10 cellular contexts compared by ENCODE assay signal in the genomic region with DNA sequence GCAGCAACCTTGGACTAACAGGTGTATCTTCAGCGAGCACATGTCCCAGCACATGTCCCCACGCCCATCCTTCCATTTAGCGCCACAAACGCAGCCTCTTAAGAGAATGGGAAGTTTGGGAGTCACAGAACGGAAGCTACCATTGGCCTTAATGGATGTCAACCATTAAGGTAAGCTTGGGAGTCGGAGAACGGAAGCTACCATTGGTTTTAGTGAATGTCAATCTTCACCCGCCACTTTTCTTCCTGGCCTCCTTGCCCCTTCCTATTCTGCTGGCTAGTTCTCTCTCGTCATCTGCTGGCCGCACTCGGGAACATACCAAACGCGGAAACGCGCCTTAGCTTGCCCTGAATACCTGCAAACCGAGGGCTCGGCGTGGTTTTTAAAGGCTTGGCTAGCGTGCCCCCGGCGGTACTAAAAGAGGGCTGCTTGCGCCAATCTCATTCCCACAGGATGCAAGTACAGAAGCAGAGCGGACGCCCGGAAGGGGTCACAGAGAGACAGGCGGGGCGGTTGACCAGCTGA. TPM values are rescaled to one million over a fixed set of nuclear protein-coding genes. Genes with fewer than 3 reads are reported as not detected.
DNase-seq lines count a peak whose midpoint lies in the region; ATAC-seq and TF ChIP-seq lines count a peak whose summit lies in the region.
"Had no signal": no experiment of that assay in that cellular context is flagged by ENCODE, and none has a peak within 500 bp of the region (broad histone marks: within the 10 kb centered on the region; RNA-seq: fewer than 3 reads in every experiment).

No MANE protein-coding gene starts in this region.

- H3K27me3 Mint-ChIP-seq in GM23338 (ENCODE audit: insufficient read depth, low read depth, poor library complexity): peaks cover 18% of the 10 kb centered on the region

- H3K4me3 ChIP-seq in GM23338 (peak overlapping the region; percentile 52), iPS-15b (ENCODE audit: low read depth, low read length) (peak overlapping the region; percentile 56), retinal pigment epithelial cell (ENCODE audit: low read length) (peak overlapping the region; percentile 34), sigmoid colon (no peak overlapping the region)

- no peak for TF ChIP-seq EP300 in sigmoid colon (IDR thresholded peaks at IDR 0.05)

- H3K4me1 Mint-ChIP-seq in GM23338: peaks cover 19% of the 10 kb centered on the region

- intact Hi-C loops in sigmoid colon (cut with DNase I): no loop called here

- 70 to 84% methylated on average over 27 of the region's 27 CpGs for WGBS in sigmoid colon, 2 donors

- DNase-seq in GM23338 (ENCODE audit: low spot score) (peak; percentile 97), astrocyte of the hippocampus (ENCODE audit: low read depth, low spot score) (peak; percentile 49), retinal pigment epithelial cell (ENCODE audit: low read depth) (peak; percentile 39), sigmoid colon (no peak)
- no peak for DNase-seq in activated CD4-positive, alpha-beta T cell treated with anti-CD3 and anti-CD28 coated beads for 1 hour
- no peak for DNase-seq in activated CD8-positive, alpha-beta memory T cell treated with anti-CD3 and anti-CD28 coated beads, Interleukin-2, amount 50 U/mL, for 48 hours
- DNase-seq: effector memory CD4-positive, alpha-beta T cell had no signal

- H3K27ac Mint-ChIP-seq in GM23338: peak overlapping the region; percentile 77

- no peak for TF ChIP-seq POLR2A in sigmoid colon (IDR thresholded peaks at IDR 0.05)

- H3K9me2 ChIP-seq in GM23338 (ENCODE audit: insufficient read depth): 0 out of 2 replicates have a peak, but pooled peaks cover 6% of the 10 kb centered on the region

- H3K9me3 ChIP-seq in iPS-15b (ENCODE audit: control insufficient read depth, insufficient read depth, low read length): no peaks in the 10 kb centered on the region
- H3K9me3 ChIP-seq in sigmoid colon: no peaks in the 10 kb centered on the region

- H4K20me1 ChIP-seq in GM23338 (replicated peaks; ENCODE audit: insufficient read depth): no peaks in the 10 kb centered on the region

- H3K9ac ChIP-seq in iPS-15b (ENCODE audit: low read depth, low read length): no peak overlapping the region

- H3F3A ChIP-seq in GM23338 (replicated peaks; ENCODE audit: low read depth): no peaks in the 10 kb centered on the region

- H3K27ac ChIP-seq in GM23338 (ENCODE audit: low read depth): no peak overlapping the region
- H3K27ac ChIP-seq in sigmoid colon: no peak overlapping the region

- H3K27me3 ChIP-seq in GM23338 (ENCODE audit: insufficient read depth) (peaks cover 58% of the 10 kb centered on the region), iPS-15b (ENCODE audit: control insufficient read depth, insufficient read depth, low read length) (peaks cover 55% of the 10 kb centered on the region), sigmoid colon (peaks cover 0 to 28% (median 0%) of the 10 kb centered on the region in 3 donors)

- TF ChIP-seq CTCF in GM23338 (conservative IDR thresholded peaks at IDR 0.05; ENCODE audit: low read depth in 2 of 2) (peak; percentile 42 to 57), retinal pigment epithelial cell (conservative IDR thresholded peaks at IDR 0.05; ENCODE audit: low read depth, low read length) (peak; percentile 29), sigmoid colon (IDR thresholded peaks at IDR 0.05) (no peak)

- H3K36me3 Mint-ChIP-seq in GM23338 (ENCODE audit: low read depth): no peaks in the 10 kb centered on the region

- peaks cover 5% of the 10 kb centered on the region; the same call in 1 of the 3 replicates for H3K9me3 Mint-ChIP-seq in GM23338

- H3K4me1 ChIP-seq in GM23338 (ENCODE audit: insufficient read depth) (peaks cover 10% of the 10 kb centered on the region), iPS-15b (ENCODE audit: control insufficient read depth, insufficient read depth, low read length) (no peaks in the 10 kb centered on the region), sigmoid colon (no peaks in the 10 kb centered on the region)

- H3K79me2 ChIP-seq in GM23338 (replicated peaks; ENCODE audit: insufficient read depth): no peaks in the 10 kb centered on the region

- peak overlapping the region; percentile 73 for H3K4me3 Mint-ChIP-seq in GM23338

- peak overlapping the region; percentile 12; the same call in 1 of the 2 replicates for H2AFZ ChIP-seq in GM23338

- no peaks in the 10 kb centered on the region for H3K36me3 ChIP-seq in GM23338 (ENCODE audit: insufficient read depth)
- no peaks in the 10 kb centered on the region for H3K36me3 ChIP-seq in iPS-15b (ENCODE audit: control insufficient read depth, insufficient read depth, low read length)
- H3K36me3 ChIP-seq in sigmoid colon: no peaks in the 10 kb centered on the region

- ATAC-seq in GM23338 (peak; percentile 90), GM21619 (IDR thresholded peaks at IDR 0.05; ENCODE audit: unreplicated experiment) (no peak)

- H3K4me2 ChIP-seq in GM23338: peak overlapping the region; percentile 64

TF ChIP-seq in GM23338, 12 proteins besides CTCF, POLR2A, EP300 and RAD21 (continues in another document):
- TF ChIP-seq STAT1 (IDR thresholded peaks at IDR 0.05; ENCODE audit: unreplicated experiment) (no peak), ZNF331 (CRISPR knock-in tag; IDR thresholded peaks at IDR 0.05; ENCODE audit: low read depth) (no peak), POLR2AphosphoS5 (IDR thresholded peaks at IDR 0.05; ENCODE audit: low read depth) (no peak), CREB1 (CRISPR knock-in tag; IDR thresholded peaks at IDR 0.05; ENCODE audit: low read depth) (no peak; the same call in 1 of the 2 replicates), JUNB (IDR thresholded peaks at IDR 0.05; ENCODE audit: unreplicated experiment) (no peak), ZNF114 (CRISPR knock-in tag; IDR thresholded peaks at IDR 0.05) (no peak), EZH2 (IDR thresholded peaks at IDR 0.05; ENCODE audit: low read depth, unreplicated experiment) (no peak), NANOG (IDR thresholded peaks at IDR 0.05; ENCODE audit: borderline replicate concordance) (no peak)
- TF ChIP-seq, protein P1, sequence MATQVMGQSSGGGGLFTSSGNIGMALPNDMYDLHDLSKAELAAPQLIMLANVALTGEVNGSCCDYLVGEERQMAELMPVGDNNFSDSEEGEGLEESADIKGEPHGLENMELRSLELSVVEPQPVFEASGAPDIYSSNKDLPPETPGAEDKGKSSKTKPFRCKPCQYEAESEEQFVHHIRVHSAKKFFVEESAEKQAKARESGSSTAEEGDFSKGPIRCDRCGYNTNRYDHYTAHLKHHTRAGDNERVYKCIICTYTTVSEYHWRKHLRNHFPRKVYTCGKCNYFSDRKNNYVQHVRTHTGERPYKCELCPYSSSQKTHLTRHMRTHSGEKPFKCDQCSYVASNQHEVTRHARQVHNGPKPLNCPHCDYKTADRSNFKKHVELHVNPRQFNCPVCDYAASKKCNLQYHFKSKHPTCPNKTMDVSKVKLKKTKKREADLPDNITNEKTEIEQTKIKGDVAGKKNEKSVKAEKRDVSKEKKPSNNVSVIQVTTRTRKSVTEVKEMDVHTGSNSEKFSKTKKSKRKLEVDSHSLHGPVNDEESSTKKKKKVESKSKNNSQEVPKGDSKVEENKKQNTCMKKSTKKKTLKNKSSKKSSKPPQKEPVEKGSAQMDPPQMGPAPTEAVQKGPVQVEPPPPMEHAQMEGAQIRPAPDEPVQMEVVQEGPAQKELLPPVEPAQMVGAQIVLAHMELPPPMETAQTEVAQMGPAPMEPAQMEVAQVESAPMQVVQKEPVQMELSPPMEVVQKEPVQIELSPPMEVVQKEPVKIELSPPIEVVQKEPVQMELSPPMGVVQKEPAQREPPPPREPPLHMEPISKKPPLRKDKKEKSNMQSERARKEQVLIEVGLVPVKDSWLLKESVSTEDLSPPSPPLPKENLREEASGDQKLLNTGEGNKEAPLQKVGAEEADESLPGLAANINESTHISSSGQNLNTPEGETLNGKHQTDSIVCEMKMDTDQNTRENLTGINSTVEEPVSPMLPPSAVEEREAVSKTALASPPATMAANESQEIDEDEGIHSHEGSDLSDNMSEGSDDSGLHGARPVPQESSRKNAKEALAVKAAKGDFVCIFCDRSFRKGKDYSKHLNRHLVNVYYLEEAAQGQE (IDR thresholded peaks at IDR 0.05; ENCODE audit: unreplicated experiment): no peak
- TF ChIP-seq, protein P2, sequence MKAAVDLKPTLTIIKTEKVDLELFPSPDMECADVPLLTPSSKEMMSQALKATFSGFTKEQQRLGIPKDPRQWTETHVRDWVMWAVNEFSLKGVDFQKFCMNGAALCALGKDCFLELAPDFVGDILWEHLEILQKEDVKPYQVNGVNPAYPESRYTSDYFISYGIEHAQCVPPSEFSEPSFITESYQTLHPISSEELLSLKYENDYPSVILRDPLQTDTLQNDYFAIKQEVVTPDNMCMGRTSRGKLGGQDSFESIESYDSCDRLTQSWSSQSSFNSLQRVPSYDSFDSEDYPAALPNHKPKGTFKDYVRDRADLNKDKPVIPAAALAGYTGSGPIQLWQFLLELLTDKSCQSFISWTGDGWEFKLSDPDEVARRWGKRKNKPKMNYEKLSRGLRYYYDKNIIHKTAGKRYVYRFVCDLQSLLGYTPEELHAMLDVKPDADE (IDR thresholded peaks at IDR 0.05): no peak

RNA-seq across cellular contexts. Expression of a gene that starts 24.3 kb away (rescaled TPM):
- total RNA-seq in GM23338 (2014; rRNA removed; shearing (Covaris generic)): 12.6 and 20.5 TPM in 2 replicates
- polyA plus RNA-seq in GM23338 (2016; fragmentation: Nextera tagmentation; extraction: Ambion mirVana): 6.9 and 7.9 TPM in 2 replicates
- total RNA-seq in sigmoid colon: not detected
- under 1 TPM in 1 of 3 donors, not detected in 2; 0.74 TPM for polyA plus RNA-seq in sigmoid colon
- total RNA-seq: activated CD8-positive, alpha-beta memory T cell treated with anti-CD3 and anti-CD28 coated beads for 36 hours had no signal

Comparison
In these comparisons a context has a peak if more than half of its experiments do, and no peak if none do; other contexts are left out.
1. DNase-seq: peak in GM23338 (single experiment), astrocyte of the hippocampus (single experiment) and retinal pigment epithelial cell (single experiment); none in activated CD4-positive, alpha-beta T cell treated with anti-CD3 and anti-CD28 coated beads for 1 hour (single experiment), activated CD8-positive, alpha-beta memory T cell treated with anti-CD3 and anti-CD28 coated beads, Interleukin-2, amount 50 U/mL, for 48 hours (single experiment) and sigmoid colon (single experiment).
2. H3K4me3 ChIP-seq: peak in GM23338 (single experiment), iPS-15b (single experiment) and retinal pigment epithelial cell (single experiment); none in sigmoid colon (0 of 4).
3. CTCF ChIP-seq: peak in GM23338 (2 of 2) and retinal pigment epithelial cell (single experiment); none in sigmoid colon (0 of 4).
4. RNA of a gene that starts 24.3 kb away (total RNA-seq): 12.6 to 20.5 TPM in GM23338; not detected in sigmoid colon; every median in the first group is over 10 times any median in the second.